20 cellular contexts compared by ENCODE assay signal in genomic region chr16:79792952-79793351, GRCh38.
DNase-seq lines count a peak whose midpoint lies in the region; ATAC-seq, FAIRE-seq and TF ChIP-seq lines count a peak whose summit lies in the region.
"Had no signal": no experiment of that assay in that cellular context is flagged by ENCODE, and none has a peak within 500 bp of the region (broad histone marks: within the 10 kb centered on the region; RNA-seq: fewer than 3 reads in every experiment).

No MANE protein-coding gene starts in this region.

- H3K9me3 ChIP-seq in K562 (replicated peaks; ENCODE audit: control insufficient read depth, insufficient read depth, low read depth, low read length) (no peaks in the 10 kb centered on the region), mesenchymal stem cell (ENCODE audit: control insufficient read depth, low read length) (no peaks in the 10 kb centered on the region), smooth muscle cell (replicated peaks; ENCODE audit: low read depth) (no peaks in the 10 kb centered on the region)

- no peak overlapping the region for H3K14ac ChIP-seq in mesenchymal stem cell (ENCODE audit: low read length in 2 of 2)

- H3K4me1 ChIP-seq in K562 (replicated peaks in 1 of 2; ENCODE audit: control insufficient read depth in 2 of 2, insufficient read depth in 2 of 2, low read length in 2 of 2) = no peaks in the 10 kb centered on the region
- no peaks in the 10 kb centered on the region for H3K4me1 ChIP-seq in mesenchymal stem cell (ENCODE audit: control insufficient read depth, insufficient read depth, low read depth, low read length)
- H3K4me1 ChIP-seq in smooth muscle cell (ENCODE audit: low read depth) = peaks cover 5% of the 10 kb centered on the region

- BruUV-seq in K562 (replicated peaks; lab: Mats Ljungman, UMichigan) = no TSS peak

- FAIRE-seq in K562 (lab: Jason Lieb, UNC) = no peak

- H3K27ac ChIP-seq in K562 (ENCODE audit: extremely low read depth, low read depth, low read length) = no peak overlapping the region
- no peak overlapping the region for H3K27ac ChIP-seq in mesenchymal stem cell (ENCODE audit: low read length, poor library complexity, severe bottlenecking)
- no peak overlapping the region for H3K27ac ChIP-seq in smooth muscle cell (ENCODE audit: low read depth)
- H3K27ac ChIP-seq: 22Rv1, C4-2B had no signal

- no peak overlapping the region for H2BK5ac ChIP-seq in mesenchymal stem cell (ENCODE audit: low read depth, low read length, poor library complexity, severe bottlenecking)

- TF ChIP-seq EP300 in K562 (IDR thresholded peaks at IDR 0.05; ENCODE audit: low read length) = no peak

- no peak overlapping the region for H2BK15ac ChIP-seq in mesenchymal stem cell (ENCODE audit: low read depth, poor library complexity, severe bottlenecking)

- H3K27me3 ChIP-seq in K562 (ENCODE audit: control insufficient read depth in 2 of 2, insufficient read depth in 2 of 2, low read length in 2 of 2) = no peaks in the 10 kb centered on the region
- H3K27me3 ChIP-seq in mesenchymal stem cell (ENCODE audit: control insufficient read depth in 1 of 2, insufficient read depth in 1 of 2, low read length in 2 of 2) = no peaks in the 10 kb centered on the region
- H3K27me3 ChIP-seq in smooth muscle cell (ENCODE audit: low read depth) = no peaks in the 10 kb centered on the region

- H3K4ac ChIP-seq in mesenchymal stem cell (ENCODE audit: low read depth in 1 of 2, low read length in 2 of 2) = no peak overlapping the region

- no peak for TF ChIP-seq CTCF in K562 (IDR thresholded peaks at IDR 0.05 in 2 of 3, conservative IDR thresholded peaks at IDR 0.05 in 1 of 3; ENCODE audit: insufficient read depth in 2 of 3, low read depth in 1 of 3, low read length in 3 of 3)
- no peak for TF ChIP-seq CTCF in smooth muscle cell (IDR thresholded peaks at IDR 0.05; ENCODE audit: borderline replicate concordance, insufficient read depth, poor library complexity, severe bottlenecking)

- H3K9me1 ChIP-seq in K562 (ENCODE audit: control insufficient read depth, insufficient read depth, low read length) = no peaks in the 10 kb centered on the region

- TF ChIP-seq POLR2A in K562 (conservative IDR thresholded peaks at IDR 0.05) = no peak

- no peak overlapping the region for H3K23ac ChIP-seq in mesenchymal stem cell (ENCODE audit: low read length in 2 of 2)

- no peak overlapping the region for H2BK120ac ChIP-seq in mesenchymal stem cell (ENCODE audit: low read depth, low read length)

- H3K4me2 ChIP-seq in K562 (ENCODE audit: insufficient read depth, low read length) = no peak overlapping the region
- no peak overlapping the region for H3K4me2 ChIP-seq in mesenchymal stem cell (ENCODE audit: low read length, poor library complexity, severe bottlenecking)
- H3K4me2 ChIP-seq in smooth muscle cell = peak overlapping the region; percentile 63

- H3K18ac ChIP-seq in mesenchymal stem cell (ENCODE audit: low read depth in 1 of 2, low read length in 2 of 2) = no peak overlapping the region

- intact Hi-C loops in K562 (cut with micrococcal nuclease) = no loop called here

- H4K20me1 ChIP-seq in K562 (replicated peaks; ENCODE audit: control insufficient read depth, insufficient read depth, low read length) (no peaks in the 10 kb centered on the region), smooth muscle cell (ENCODE audit: low read depth) (no peaks in the 10 kb centered on the region)

- CTCF ChIA-PET in K562 (lab: Yijun Ruan, JAX; ENCODE audit: low intra/inter-chr PET ratio) = no interaction called here

- no peaks in the 10 kb centered on the region for H3K79me1 ChIP-seq in mesenchymal stem cell (replicated peaks; ENCODE audit: low read length, poor library complexity, severe bottlenecking)

- DNase-seq in LHCN-M2 (ENCODE audit: low read depth) (peak; percentile 29), K562 (ENCODE audit: extremely low read depth in 1 of 4, low spot score in 3 of 4) (no peak), mesenchymal stem cell (peak; percentile 9), smooth muscle cell (lab: John Stamatoyannopoulos, UW; ENCODE audit: unreplicated experiment) (no peak), DMS79 treated with DMSO at 0.1 percent for 48 hours (lab: John Stamatoyannopoulos, UW) (no peak)
- DNase-seq in effector CD8-positive, alpha-beta T cell (lab: John Stamatoyannopoulos, UW) = no peak
- no peak for DNase-seq in stimulated activated CD4-positive, alpha-beta T cell treated with anti-CD3 and anti-CD28 coated beads, Interleukin-2, amount 100 ng/mL, for 48 hours
- DNase-seq: AML-193, DMS79, H9, NCI-H1092, NCI-H1436 treated with DMSO at 0.1 percent for 48 hours, NCI-H2081, NCI-H510A treated with DMSO at 0.1 percent for 48 hours, PC-3, RPMI8226, SHP77 treated with DMSO at 0.1 percent for 48 hours had no signal

- H4K91ac ChIP-seq in mesenchymal stem cell (ENCODE audit: low read length) = no peak overlapping the region

- H3K9ac ChIP-seq in K562 (ENCODE audit: insufficient read depth in 1 of 2, low read depth in 2 of 2, low read length in 2 of 2) = no peak overlapping the region
- H3K9ac ChIP-seq in mesenchymal stem cell (ENCODE audit: low read length) = no peak overlapping the region
- H3K9ac ChIP-seq in smooth muscle cell (ENCODE audit: low read depth) = no peak overlapping the region

- H3K79me2 ChIP-seq in K562 (ENCODE audit: control insufficient read depth, insufficient read depth, low read length) (no peaks in the 10 kb centered on the region), smooth muscle cell (ENCODE audit: low read depth) (no peaks in the 10 kb centered on the region)

- no peak overlapping the region for H2AK5ac ChIP-seq in mesenchymal stem cell (ENCODE audit: low read length, severe bottlenecking)

- TF ChIP-seq RAD21 in K562 (CRISPR knock-in tag; conservative IDR thresholded peaks at IDR 0.05 in 1 of 2, IDR thresholded peaks at IDR 0.05 in 1 of 2) = no peak

- H3K36me3 ChIP-seq in K562 (ENCODE audit: control insufficient read depth, insufficient read depth, low read length) (no peaks in the 10 kb centered on the region), mesenchymal stem cell (ENCODE audit: control insufficient read depth in 1 of 2, insufficient read depth in 2 of 2, low read depth in 1 of 2, low read length in 2 of 2) (no peaks in the 10 kb centered on the region), smooth muscle cell (ENCODE audit: low read depth) (no peaks in the 10 kb centered on the region)

- no peaks in the 10 kb centered on the region for H3F3A ChIP-seq in smooth muscle cell (ENCODE audit: low read depth)

- H4K8ac ChIP-seq in mesenchymal stem cell (ENCODE audit: low read length) = no peak overlapping the region

- ATAC-seq in K562 (no peak), HG03565 (IDR thresholded peaks at IDR 0.05; ENCODE audit: unreplicated experiment) (no peak)
- ATAC-seq: PC-3 had no signal

- H2BK12ac ChIP-seq in mesenchymal stem cell (ENCODE audit: low read length in 2 of 2) = no peak overlapping the region

- in situ Hi-C loops in K562 (cut with MboI) = no loop called here

- H3K4me3 ChIP-seq in K562 = no peak overlapping the region
- H3K4me3 ChIP-seq in mesenchymal stem cell (ENCODE audit: insufficient read depth in 1 of 2, low read depth in 1 of 2, low read length in 2 of 2) = no peak overlapping the region
- H3K4me3 ChIP-seq in smooth muscle cell = no peak overlapping the region

- POLR2A ChIA-PET in K562 (lab: Yijun Ruan, JAX) = no interaction called here

- H2AFZ ChIP-seq in K562 (ENCODE audit: low read depth, low read length) = no peak overlapping the region; the same call in 1 of the 2 replicates
- no peak overlapping the region for H2AFZ ChIP-seq in mesenchymal stem cell (ENCODE audit: low read depth, low read length)
- H2AFZ ChIP-seq in smooth muscle cell (ENCODE audit: low read depth) = no peak overlapping the region

- 23% methylated on average over 7 of the region's 7 CpGs for WGBS in K562 (ENCODE audit: insufficient coverage, low coverage, missing lambda C conversion rate)
- 71% methylated on average over 3 of the region's 7 CpGs for WGBS in mesenchymal stem cell
- WGBS in smooth muscle cell (ENCODE audit: low lambda C conversion rate) = 15% methylated on average over 7 of the region's 7 CpGs

TF ChIP-seq in K562, 482 proteins besides CTCF, POLR2A, EP300 and RAD21:
- no peak for TF ChIP-seq ZFP1 (CRISPR knock-in tag; IDR thresholded peaks at IDR 0.05)
- TF ChIP-seq ELF2 (CRISPR knock-in tag; IDR thresholded peaks at IDR 0.05) = no peak
- peak; percentile 55; the same call in 1 of the 2 replicates for TF ChIP-seq BHLHE40 (IDR thresholded peaks at IDR 0.05; ENCODE audit: low read length)
- no peak for TF ChIP-seq ZNF277 (CRISPR knock-in tag; IDR thresholded peaks at IDR 0.05; ENCODE audit: borderline replicate concordance)

Comparison
In these comparisons a context has a peak if more than half of its experiments do, and no peak if none do; other contexts are left out.
1. DNase-seq: peak in LHCN-M2 (single experiment) and mesenchymal stem cell (single experiment); none in K562 (0 of 4), smooth muscle cell (single experiment), effector CD8-positive, alpha-beta T cell (single experiment), DMS79 treated with DMSO at 0.1 percent for 48 hours (single experiment) and stimulated activated CD4-positive, alpha-beta T cell treated with anti-CD3 and anti-CD28 coated beads, Interleukin-2, amount 100 ng/mL, for 48 hours (0 of 2).